ENCODE assay signal across 18 cellular contexts in the genomic region with DNA sequence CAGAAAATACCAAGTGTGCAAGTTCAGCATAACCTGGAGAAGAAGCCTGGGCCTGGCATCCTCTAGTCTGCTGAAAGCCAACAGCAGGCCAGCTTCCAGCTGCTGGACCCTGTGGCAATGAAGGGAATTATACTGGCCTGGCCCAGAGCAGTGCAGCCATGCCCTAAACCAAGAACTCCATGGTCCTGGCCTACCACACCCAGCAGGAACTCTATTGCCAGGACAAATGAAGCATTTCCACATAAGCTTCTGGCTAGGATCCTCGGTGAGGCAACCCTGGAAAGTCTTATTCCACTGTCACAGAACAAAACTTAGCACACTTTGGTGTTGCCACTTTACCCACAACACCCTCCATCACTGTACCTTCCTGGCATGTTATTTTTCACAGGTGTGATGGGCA. TPM values are rescaled to one million over a fixed set of nuclear protein-coding genes. Genes with fewer than 3 reads are reported as not detected.
DNase-seq lines count a peak whose midpoint lies in the region; ATAC-seq, FAIRE-seq and TF ChIP-seq lines count a peak whose summit lies in the region.
"Had no signal": no experiment of that assay in that cellular context is flagged by ENCODE, and none has a peak within 500 bp of the region (broad histone marks: within the 10 kb centered on the region; RNA-seq: fewer than 3 reads in every experiment).

No MANE protein-coding gene starts in this region.

- no peaks in the 10 kb centered on the region for H3K27me3 ChIP-seq in MG63
- H3K27me3 ChIP-seq in bronchial epithelial cell (ENCODE audit: control insufficient read depth, insufficient read depth, low read length) = no peaks in the 10 kb centered on the region
- H3K27me3 ChIP-seq in gastrocnemius medialis = no peaks in the 10 kb centered on the region
- H3K27me3 ChIP-seq in aorta (ENCODE audit: control insufficient read depth in 1 of 2, insufficient read depth in 2 of 2, low read length in 1 of 2) = no peaks in the 10 kb centered on the region
- H3K27me3 ChIP-seq: BLaER1 had no signal

- H3K4me3 ChIP-seq in MG63 (no peak overlapping the region), bronchial epithelial cell (ENCODE audit: low read depth, low read length) (no peak overlapping the region), gastrocnemius medialis (no peak overlapping the region), aorta (ENCODE audit: low read length in 2 of 2) (no peak overlapping the region)
- H3K4me3 ChIP-seq: A549, BLaER1, HAP-1 had no signal

- H3K9me3 ChIP-seq in MG63 (no peaks in the 10 kb centered on the region), gastrocnemius medialis (no peaks in the 10 kb centered on the region), aorta (ENCODE audit: control insufficient read depth, low read length) (no peaks in the 10 kb centered on the region)
- H3K9me3 ChIP-seq: A549, BLaER1, Caco-2, HAP-1 had no signal

- TF ChIP-seq CTCF in bronchial epithelial cell (IDR thresholded peaks at IDR 0.05; ENCODE audit: insufficient read depth, low read length, severe bottlenecking) (no peak), gastrocnemius medialis (IDR thresholded peaks at IDR 0.05 in 4 of 5, conservative IDR thresholded peaks at IDR 0.05 in 1 of 5) (no peak), GM13977 (IDR thresholded peaks at IDR 0.05; ENCODE audit: extremely low read depth, insufficient read depth, missing control alignments) (no peak)

- no peak for TF ChIP-seq POLR2A in gastrocnemius medialis (IDR thresholded peaks at IDR 0.05)

- intact Hi-C loops in gastrocnemius medialis (cut with DNase I; ENCODE audit: low total_unique reads) = no loop called here
- intact Hi-C loops in aorta (cut with DNase I) = no loop called here

- peak; percentile 23 for FAIRE-seq in bronchial epithelial cell (lab: Jason Lieb, UNC)
- FAIRE-seq: A549, GM12892, H1 had no signal

- H3K4me1 ChIP-seq in gastrocnemius medialis (peaks cover 8 to 10% of the 10 kb centered on the region in 2 donors), aorta (ENCODE audit: control insufficient read depth in 1 of 2, insufficient read depth in 2 of 2, low read length in 2 of 2) (no peaks in the 10 kb centered on the region)
- H3K4me1 ChIP-seq: A549, BLaER1, Caco-2 had no signal

- in situ Hi-C loops in gastrocnemius medialis (cut with MboI; ENCODE audit: low sequenced_read_pairs in 4 of 4) = no loop called here
- in situ Hi-C loops in GM13977 (cut with MboI; ENCODE audit: low pct_unique_long_range_greater_than_20kb, low sequenced_read_pairs, unreplicated experiment) = no loop called here

- H3K27ac ChIP-seq in gastrocnemius medialis = peak overlapping the region in 3 of 4 donors; percentile 63 to 74 (median 65)
- H3K27ac ChIP-seq in aorta (ENCODE audit: low read depth in 1 of 2, low read length in 2 of 2) = no peak overlapping the region
- H3K27ac ChIP-seq: A549, BLaER1 had no signal

- H3K36me3 ChIP-seq in MG63 (peaks cover 50% of the 10 kb centered on the region), bronchial epithelial cell (ENCODE audit: control insufficient read depth, insufficient read depth, low read length) (peaks cover 2% of the 10 kb centered on the region), gastrocnemius medialis (peaks cover 0 to 55% of the 10 kb centered on the region in 2 donors), aorta (ENCODE audit: control insufficient read depth in 1 of 2, insufficient read depth in 2 of 2, low read length in 1 of 2) (peaks cover 8 to 12% of the 10 kb centered on the region in 2 donors)

- peak; percentile 33 for DNase-seq in MG63
- no peak for DNase-seq in bronchial epithelial cell (ENCODE audit: low read depth)
- DNase-seq in left lobe of liver (ENCODE audit: low spot score) = no peak
- peak; percentile 52 to 83 for DNase-seq in gastrocnemius medialis
- DNase-seq in aorta = no peak
- no peak for DNase-seq in GM13977 (ENCODE audit: low spot score)
- DNase-seq: AML-193; Caco-2; CD8-positive, alpha-beta memory T cell; DND-41; GDM1 had no signal

- ATAC-seq in left lobe of liver (peak; percentile 37), gastrocnemius medialis (peak; percentile 91 to 95), HG03457 (IDR thresholded peaks at IDR 0.05; ENCODE audit: unreplicated experiment) (no peak), aorta (ENCODE audit: low FRiP score) (no peak), HG03378 (IDR thresholded peaks at IDR 0.05; ENCODE audit: unreplicated experiment) (no peak)
- ATAC-seq: A549 had no signal

- 24 to 28% methylated on average over 1 of the region's 1 CpG for WGBS in aorta, 2 donors

RNA-seq across cellular contexts. Expression of gene CDK5RAP2, which starts 35.5 kb away (rescaled TPM):
- total RNA-seq in MG63 (2014; rRNA removed; shearing (Covaris generic); ENCODE audit: low replicate concordance) = 30.4 and 53.2 TPM in 2 replicates
- total RNA-seq in bronchial epithelial cell (16.8 and 30.2 TPM in 2 replicates), left lobe of liver (27.4 TPM), gastrocnemius medialis (10 to 100 TPM; 57.4 to 86.3 (median 70.3) TPM), aorta (10 to 100 TPM; 54.9 to 77.7 TPM)
- 100 to 1,000 TPM in 1 of 2 donors, 10 to 100 TPM in 1; 37.1 to 106 TPM for polyA plus RNA-seq in aorta

Comparison
In these comparisons a context has a peak if more than half of its experiments do, and no peak if none do; other contexts are left out.
1. DNase-seq: peak in MG63 (single experiment) and gastrocnemius medialis (2 of 2); none in bronchial epithelial cell (single experiment), left lobe of liver (single experiment), aorta (0 of 2) and GM13977 (single experiment).
2. ATAC-seq: peak in left lobe of liver (single experiment) and gastrocnemius medialis (2 of 2); none in HG03457 (single experiment), aorta (single experiment) and HG03378 (single experiment).
3. H3K27ac ChIP-seq: peak in gastrocnemius medialis (3 of 4); none in aorta (0 of 2).